ENCODE assay signal across 21 cellular contexts in the genomic region with DNA sequence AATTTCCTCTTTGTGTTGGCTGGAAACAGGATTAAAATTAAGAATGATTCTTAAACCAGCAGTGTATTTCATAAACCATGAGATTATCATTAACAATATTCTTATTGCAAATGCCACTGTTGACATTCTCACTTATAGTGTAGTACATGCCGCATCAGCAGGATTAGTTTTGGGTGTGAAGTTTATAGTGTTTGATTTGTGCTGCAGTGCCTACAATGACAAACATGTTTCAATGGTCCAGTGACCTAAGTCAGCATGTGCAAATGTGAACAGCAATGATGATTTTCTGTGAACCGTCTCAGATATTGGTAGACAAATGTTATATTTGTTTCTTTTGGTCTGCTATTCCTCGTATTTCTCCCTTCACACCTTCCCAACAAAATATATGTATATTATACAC. TPM values are rescaled to one million over a fixed set of nuclear protein-coding genes. Genes with fewer than 3 reads are reported as not detected.
DNase-seq lines count a peak whose midpoint lies in the region; ATAC-seq and TF ChIP-seq lines count a peak whose summit lies in the region.
"Had no signal": no experiment of that assay in that cellular context is flagged by ENCODE, and none has a peak within 500 bp of the region (broad histone marks: within the 10 kb centered on the region; RNA-seq: fewer than 3 reads in every experiment).

No MANE protein-coding gene starts in this region.

- H3K4me3 ChIP-seq in body of pancreas = no peak overlapping the region
- H3K4me3 ChIP-seq in aorta (ENCODE audit: low read length in 2 of 2) = no peak overlapping the region
- H3K4me3 ChIP-seq: A549; BLaER1 treated with 17β-estradiol and CSF1 and Interleukin-3, amounts not matched to agents 10 nM and 100 nM; GM23248 had no signal

- TF ChIP-seq POLR2A in body of pancreas (IDR thresholded peaks at IDR 0.05) = no peak

- intact Hi-C loops in body of pancreas (cut with DNase I) = no loop called here
- intact Hi-C loops in aorta (cut with DNase I) = no loop called here

- H3K27me3 ChIP-seq in body of pancreas (no peaks in the 10 kb centered on the region), aorta (ENCODE audit: control insufficient read depth in 1 of 2, insufficient read depth in 2 of 2, low read length in 1 of 2) (no peaks in the 10 kb centered on the region)
- H3K27me3 ChIP-seq: BE2C; BLaER1 treated with 17β-estradiol and CSF1 and Interleukin-3, amounts not matched to agents 10 nM and 100 nM had no signal

- H3K27ac ChIP-seq in 22Rv1 (peak overlapping the region; percentile 34), body of pancreas (no peak overlapping the region), aorta (ENCODE audit: low read depth in 1 of 2, low read length in 2 of 2) (no peak overlapping the region)
- H3K27ac ChIP-seq: A549; BLaER1 treated with 17β-estradiol and CSF1 and Interleukin-3, amounts not matched to agents 10 nM and 100 nM; GM23248 had no signal

- ATAC-seq in esophagus mucosa (peak; percentile 44), body of pancreas (no peak), aorta (ENCODE audit: low FRiP score) (no peak)
- ATAC-seq: A549, HCT116 had no signal

- WGBS in body of pancreas, 2 donors = 77 to 82% methylated on average over 3 of the region's 3 CpGs
- WGBS in aorta, 2 donors = 91 to 92% methylated on average over 3 of the region's 3 CpGs

- H3K36me3 ChIP-seq in body of pancreas (replicated peaks in 1 of 2; ENCODE audit: insufficient read depth in 1 of 2, low read depth in 2 of 2) (no peaks in the 10 kb centered on the region), aorta (ENCODE audit: control insufficient read depth in 1 of 2, insufficient read depth in 2 of 2, low read length in 1 of 2) (no peaks in the 10 kb centered on the region)
- H3K36me3 ChIP-seq: BE2C; BLaER1 treated with 17β-estradiol and CSF1 and Interleukin-3, amounts not matched to agents 10 nM and 100 nM had no signal

- H3K9me3 ChIP-seq in body of pancreas = no peaks in the 10 kb centered on the region
- no peaks in the 10 kb centered on the region for H3K9me3 ChIP-seq in aorta (ENCODE audit: control insufficient read depth, low read length)
- H3K9me3 ChIP-seq: A549, BE2C had no signal

- no peak for TF ChIP-seq CTCF in 22Rv1 (IDR thresholded peaks at IDR 0.05)
- no peak for TF ChIP-seq CTCF in body of pancreas (IDR thresholded peaks at IDR 0.05)

- H3K4me1 ChIP-seq in body of pancreas (peaks cover 16% of the 10 kb centered on the region), aorta (ENCODE audit: control insufficient read depth in 1 of 2, insufficient read depth in 2 of 2, low read length in 2 of 2) (no peaks in the 10 kb centered on the region)
- H3K4me1 ChIP-seq: A549; BLaER1 treated with 17β-estradiol and CSF1 and Interleukin-3, amounts not matched to agents 10 nM and 100 nM had no signal

- peak; percentile 14 for DNase-seq in DMS53 (lab: John Stamatoyannopoulos, UW)
- no peak for DNase-seq in DMS53 treated with DMSO at 0.1 percent for 48 hours (lab: John Stamatoyannopoulos, UW; ENCODE audit: unreplicated experiment)
- DNase-seq in NCI-H69 (lab: John Stamatoyannopoulos, UW) = peak; percentile 74
- DNase-seq in UCSD-AML1 (lab: John Stamatoyannopoulos, UW; ENCODE audit: unreplicated experiment) = no peak
- no peak for DNase-seq in body of pancreas
- no peak for DNase-seq in aorta
- DNase-seq: 8988T; ACHN; AML-193; BE2C; CD4-positive, alpha-beta T cell; CD8-positive, alpha-beta memory T cell; DMS 273 treated with DMSO at 0.1 percent for 48 hours; DND-41; GM23248; H9 had no signal

RNA-seq across cellular contexts. Expression of gene TDRD3, which starts 49.8 kb away (rescaled TPM):
- total RNA-seq in esophagus mucosa = 19.0 TPM
- 10 to 100 TPM; 20.0 to 22.7 TPM for total RNA-seq in body of pancreas
- total RNA-seq in aorta = 10 to 100 TPM; 31.0 to 44.3 TPM
- polyA plus RNA-seq in aorta = 10 to 100 TPM in 1 of 2 donors, 1 to 10 TPM in 1; 9.3 to 15.8 TPM

Comparison
In these comparisons a context has a peak if more than half of its experiments do, and no peak if none do; other contexts are left out.
1. DNase-seq: peak in DMS53 (single experiment) and NCI-H69 (single experiment); none in DMS53 treated with DMSO at 0.1 percent for 48 hours (single experiment), UCSD-AML1 (single experiment), body of pancreas (0 of 4) and aorta (0 of 2).